20 cellular contexts compared by ENCODE assay signal in genomic region chr22:26565889-26566288, GRCh38. TPM values are rescaled to one million over a fixed set of nuclear protein-coding genes. Genes with fewer than 3 reads are reported as not detected.
DNase-seq lines count a peak whose midpoint lies in the region; ATAC-seq, FAIRE-seq and TF ChIP-seq lines count a peak whose summit lies in the region.
"Had no signal": no experiment of that assay in that cellular context is flagged by ENCODE, and none has a peak within 500 bp of the region (broad histone marks: within the 10 kb centered on the region; RNA-seq: fewer than 3 reads in every experiment).

No MANE protein-coding gene starts in this region.

- peaks cover 22% of the 10 kb centered on the region for H3K79me1 ChIP-seq in trophoblast cell (ENCODE audit: low read length)

- no TSS peak for BruUV-seq in GM12878 (replicated peaks; lab: Mats Ljungman, UMichigan)

- peak overlapping the region; percentile 28 for H3K4ac ChIP-seq in trophoblast cell (ENCODE audit: low read depth, low read length)

- no peak for TF ChIP-seq EP300 in GM12878 (IDR thresholded peaks at IDR 0.05; ENCODE audit: borderline replicate concordance in 1 of 2, control insufficient read depth in 1 of 2, low read depth in 2 of 2, low read length in 2 of 2)

- no peak overlapping the region for H3K27ac ChIP-seq in GM12878 (ENCODE audit: control insufficient read depth, insufficient read depth)
- H3K27ac ChIP-seq in trophoblast cell (ENCODE audit: low read depth, low read length), result no peak overlapping the region
- no peak overlapping the region for H3K27ac ChIP-seq in adrenal gland
- H3K27ac ChIP-seq: C4-2B, Peyer's patch had no signal

- ATAC-seq in GM12878 (no peak), GM21529 (IDR thresholded peaks at IDR 0.05; ENCODE audit: unreplicated experiment) (no peak)
- ATAC-seq: K562 had no signal

- CTCF ChIA-PET in GM12878 (lab: Yijun Ruan, JAX), result interaction anchor here (1.0 to 1.5 kb wide), 3 partner anchors 34 to 63 kb away, joined by 3 to 4 read pairs (median 3); no protein-coding TSS in a partner anchor

- H3K4me2 ChIP-seq in GM12878 (ENCODE audit: control insufficient read depth, insufficient read depth) (no peak overlapping the region), trophoblast cell (ENCODE audit: low read length) (no peak overlapping the region)

- no peak overlapping the region for H3K23ac ChIP-seq in trophoblast cell (ENCODE audit: low read length)

- POLR2A ChIA-PET in GM12878 (lab: Charles Lee), result no interaction called here

- H3K9me3 ChIP-seq in GM12878 (replicated peaks; ENCODE audit: control insufficient read depth, insufficient read depth, low read length) (no peaks in the 10 kb centered on the region), trophoblast cell (ENCODE audit: insufficient read depth, low read depth, low read length) (no peaks in the 10 kb centered on the region), adrenal gland (replicated peaks in 1 of 3) (no peaks in the 10 kb centered on the region)
- H3K9me3 ChIP-seq: Peyer's patch had no signal

- H4K12ac ChIP-seq in trophoblast cell (ENCODE audit: low read depth, low read length), result no peak overlapping the region

- in situ Hi-C loops in GM12878 (cut with MboI), result no loop called here

- H3K36me3 ChIP-seq in GM12878 (ENCODE audit: control insufficient read depth in 2 of 2, insufficient read depth in 2 of 2, low read length in 1 of 2) (peaks cover 0 to 5% of the 10 kb centered on the region in 2 experiments; a peak in 1 of 4 replicates), trophoblast cell (ENCODE audit: control insufficient read depth in 1 of 2, insufficient read depth in 2 of 2, low read length in 2 of 2) (peaks cover 3 to 8% of the 10 kb centered on the region in 2 experiments), adrenal gland (replicated peaks in 1 of 2) (no peaks in the 10 kb centered on the region)
- H3K36me3 ChIP-seq: Peyer's patch had no signal

- H3K79me2 ChIP-seq in GM12878 (ENCODE audit: control insufficient read depth, insufficient read depth, low read length), result peaks cover 2% of the 10 kb centered on the region; the same call in 1 of the 2 replicates
- no peaks in the 10 kb centered on the region for H3K79me2 ChIP-seq in trophoblast cell (ENCODE audit: control insufficient read depth, insufficient read depth, low read length, poor library complexity)

- H3K9ac ChIP-seq in GM12878 (ENCODE audit: control insufficient read depth, insufficient read depth, low read length) (no peak overlapping the region), trophoblast cell (ENCODE audit: low read length) (no peak overlapping the region)

- no peaks in the 10 kb centered on the region for H3K4me1 ChIP-seq in GM12878 (ENCODE audit: control insufficient read depth, insufficient read depth, low read length)
- peaks cover 14 to 16% of the 10 kb centered on the region in 2 experiments for H3K4me1 ChIP-seq in trophoblast cell (ENCODE audit: control insufficient read depth in 1 of 2, insufficient read depth in 2 of 2, low read length in 2 of 2)
- peaks cover 8 to 15% of the 10 kb centered on the region in 2 donors for H3K4me1 ChIP-seq in adrenal gland (replicated peaks in 1 of 2)
- H3K4me1 ChIP-seq: Peyer's patch had no signal

- no peaks in the 10 kb centered on the region for H3K27me3 ChIP-seq in GM12878 (replicated peaks in 1 of 2; ENCODE audit: control insufficient read depth in 2 of 2, insufficient read depth in 2 of 2, low read length in 1 of 2)
- H3K27me3 ChIP-seq in trophoblast cell (ENCODE audit: insufficient read depth, low read length), result no peaks in the 10 kb centered on the region
- H3K27me3 ChIP-seq in adrenal gland, result no peaks in the 10 kb centered on the region
- H3K27me3 ChIP-seq: Peyer's patch had no signal

- H4K91ac ChIP-seq in trophoblast cell (ENCODE audit: low read depth, low read length), result peak overlapping the region; percentile 31

- H2BK5ac ChIP-seq in trophoblast cell (ENCODE audit: low read depth, low read length, poor library complexity), result no peak overlapping the region

- H2BK12ac ChIP-seq in trophoblast cell (ENCODE audit: low read length), result peak overlapping the region; percentile 79

- H2AFZ ChIP-seq in GM12878 (ENCODE audit: control insufficient read depth, low read depth, low read length) (no peak overlapping the region), trophoblast cell (ENCODE audit: insufficient read depth, low read length, poor library complexity) (no peak overlapping the region)

- 57% methylated on average over 8 of the region's 8 CpGs for WGBS in GM12878 (ENCODE audit: insufficient coverage, insufficient replicate concordance, low lambda C conversion rate, missing lambda C conversion rate)
- no CpG with 5 or more reads among the region's 8 CpGs for WGBS in trophoblast cell (ENCODE audit: extremely low coverage, insufficient coverage, insufficient read length)
- WGBS in adrenal gland, 4 donors, result 63 to 81% (median 76%) methylated on average over 8 of the region's 8 CpGs

- DNase-seq in stimulated activated CD4-positive, alpha-beta T cell treated with anti-CD3 and anti-CD28 coated beads, Interleukin-15, amount 100 ng/mL, for 24 hours, result peak; percentile 19
- DNase-seq in stimulated activated CD4-positive, alpha-beta T cell treated with anti-CD3 and anti-CD28 coated beads, Interleukin-2, amount 100 ng/mL, for 24 hours, result no peak
- DNase-seq in GM12878 (ENCODE audit: low read depth, low spot score), result no peak
- DNase-seq in trophoblast cell, result no peak
- DNase-seq in HuH-7 (ENCODE audit: low spot score), result no peak
- no peak for DNase-seq in adrenal gland
- no peak for DNase-seq in SKM-1 treated with dmso at 0.1 percent for 144 hours (lab: John Stamatoyannopoulos, UW; ENCODE audit: unreplicated experiment)
- DNase-seq: 8988T, COR-L47, NCI-H1092, NCI-H2107, NCI-H345, NCI-H526 treated with DMSO at 0.1 percent for 48 hours, Peyer's patch, SIG-M5 had no signal

- H3K4me3 ChIP-seq in GM12878 (no peak overlapping the region), trophoblast cell (ENCODE audit: low read depth, low read length) (no peak overlapping the region), adrenal gland (no peak overlapping the region)
- H3K4me3 ChIP-seq: K562, Peyer's patch had no signal

- intact Hi-C loops in GM12878 (cut with micrococcal nuclease; ENCODE audit: unreplicated experiment), result no loop called here
- intact Hi-C loops in adrenal gland (cut with DNase I), result no loop called here

- no peak for FAIRE-seq in GM12878 (lab: Jason Lieb, UNC)
- FAIRE-seq: HTR-8/SVneo, K562 had no signal

- no peaks in the 10 kb centered on the region for H4K20me1 ChIP-seq in GM12878 (ENCODE audit: control insufficient read depth, insufficient read depth)

- TF ChIP-seq RAD21 in GM12878 (IDR thresholded peaks at IDR 0.05; ENCODE audit: insufficient read depth, low read depth, low read length), result no peak

- no peak overlapping the region for H2AK5ac ChIP-seq in trophoblast cell (ENCODE audit: low read length)

- no peak for TF ChIP-seq POLR2A in GM12878 (IDR thresholded peaks at IDR 0.05; ENCODE audit: low read depth, low read length)
- TF ChIP-seq POLR2A in adrenal gland (IDR thresholded peaks at IDR 0.05), result no peak

- TF ChIP-seq CTCF in GM12878 (IDR thresholded peaks at IDR 0.05 in 2 of 3, conservative IDR thresholded peaks at IDR 0.05 in 1 of 3; ENCODE audit: control insufficient read depth in 2 of 3, extremely low read depth in 1 of 3, insufficient read depth in 1 of 3, low read depth in 3 of 3, low read length in 3 of 3) (no peak), adrenal gland (IDR thresholded peaks at IDR 0.05) (no peak)

- no peak overlapping the region for H2BK120ac ChIP-seq in trophoblast cell (ENCODE audit: insufficient read depth, low read length, poor library complexity)

- no peak overlapping the region for H3K14ac ChIP-seq in trophoblast cell (ENCODE audit: low read length)

- RAD21 ChIA-PET in GM12878 (lab: Charles Lee; ENCODE audit: unreplicated experiment), result interaction anchor here (1.4 kb wide), 1 partner anchor 78 kb away, joined by 8 read pairs; no protein-coding TSS in a partner anchor

- no peak overlapping the region for H3K18ac ChIP-seq in trophoblast cell (ENCODE audit: low read length)

- SMC1A ChIA-PET in GM12878 (lab: Charles Lee; ENCODE audit: uncharacterized antibody, unreplicated experiment), result interaction anchor here (0.6 to 0.7 kb wide), 2 partner anchors 12 to 19 kb away, joined by 3 to 4 read pairs; no protein-coding TSS in a partner anchor

- no peak overlapping the region for H4K8ac ChIP-seq in trophoblast cell (ENCODE audit: low read depth, low read length)

RNA-seq across cellular contexts. Expression of gene TPST2, which starts 24.0 kb away (rescaled TPM):
- 58.0 and 65.5 TPM in 2 replicates for total RNA-seq in GM12878 (2013; cell fraction: nucleolus; rRNA removed)
- total RNA-seq in GM12878 (2014; rRNA removed) (29.0 and 29.5 TPM in 2 replicates), GM12878 (2014; rRNA removed; fragmentation: Illumina TruSeq; extraction: Trizol) (13.0 and 13.2 TPM in 2 replicates), GM12878 (2021) (31.2 and 32.2 TPM in 2 replicates), adrenal gland (100 to 1,000 TPM in 1 of 8 donors, 10 to 100 TPM in 7; 29.5 to 167 (median 75.2) TPM)
- 8.5 TPM for polyA plus RNA-seq in GM12878 (2011; ENCODE audit: low read depth)
- polyA plus RNA-seq in GM12878 (2011; rRNA removed) (22.2 and 28.2 TPM in 2 replicates), GM12878 (2014; fragmentation: Illumina TruSeq; extraction: Trizol) (11.4 and 16.4 TPM in 2 replicates), GM12878 (2014; fragmentation: Nextera tagmentation; extraction: Ambion mirVana) (10 to 100 TPM in 1 of 2 experiments, 1 to 10 TPM in 1; 6.3 to 10.7 TPM), GM12878 (2014; rRNA removed) (30.0 and 33.7 TPM in 2 replicates), GM12878 (2016; fragmentation: Nextera tagmentation; extraction: Ambion mirVana) (10 to 100 TPM; 28.5 to 28.7 TPM), adrenal gland (10 to 100 TPM; 15.7 to 21.2 (median 17.7) TPM)
- 43.5 and 61.0 TPM in 2 replicates for polyA plus RNA-seq in GM12878 (2011; cell fraction: cytosol; rRNA removed)
- polyA plus RNA-seq in GM12878 (2011; cell fraction: nucleus; rRNA removed), result 39.0 and 39.3 TPM in 2 replicates
- 17.9 and 22.2 TPM in 2 replicates for polyA plus RNA-seq in GM12878 (2012)
- 28.5 and 34.7 TPM in 2 replicates for polyA minus RNA-seq in GM12878 (2011; rRNA and poly(A)+ RNA removed)
- 14.4 and 15.2 TPM in 2 replicates for polyA minus RNA-seq in GM12878 (2011; cell fraction: cytosol; rRNA and poly(A)+ RNA removed)
- polyA minus RNA-seq in GM12878 (2011; cell fraction: nucleus; rRNA and poly(A)+ RNA removed), result 9.4 and 20.6 TPM in 2 replicates
- 19.1 and 19.8 TPM in 2 replicates for polyA plus RNA-seq in trophoblast cell (2013)

RNA-seq across cellular contexts. Expression of gene CRYBB1, which starts 51.9 kb away (rescaled TPM):
- not detected in 2 replicates for total RNA-seq in GM12878 (2013; cell fraction: nucleolus; rRNA removed)
- total RNA-seq in GM12878 (2014; rRNA removed) (0.11 TPM in 1 of 2 replicates, not detected in the other), GM12878 (2014; rRNA removed; fragmentation: Illumina TruSeq; extraction: Trizol) (not detected in 2 replicates), GM12878 (2021) (0.64 TPM in 1 of 2 replicates, not detected in the other), adrenal gland (1 to 10 TPM in 7 of 8 donors, under 1 TPM in 1; 0.72 to 2.6 (median 2.1) TPM)
- polyA plus RNA-seq in GM12878 (2011; ENCODE audit: low read depth), result not detected
- polyA plus RNA-seq in GM12878 (2011; rRNA removed) (not detected in 2 replicates), GM12878 (2014; fragmentation: Illumina TruSeq; extraction: Trizol) (0.09 TPM in 1 of 2 replicates, not detected in the other), GM12878 (2014; fragmentation: Nextera tagmentation; extraction: Ambion mirVana) (under 1 TPM in 1 of 2 experiments, not detected in 1; 0.23 TPM), GM12878 (2014; rRNA removed) (0.13 TPM in 1 of 2 replicates, not detected in the other), GM12878 (2016; fragmentation: Nextera tagmentation; extraction: Ambion mirVana) (under 1 TPM in 1 of 2 experiments, not detected in 1; 0.32 TPM), adrenal gland (1 to 10 TPM in 1 of 3 donors, under 1 TPM in 2; 0.55 to 1.4 (median 0.88) TPM)
- polyA plus RNA-seq in GM12878 (2011; cell fraction: cytosol; rRNA removed), result 0.12 TPM in 1 of 2 replicates, not detected in the other
- not detected in 2 replicates for polyA plus RNA-seq in GM12878 (2011; cell fraction: nucleus; rRNA removed)
- not detected in 2 replicates for polyA plus RNA-seq in GM12878 (2012)
- not detected in 2 replicates for polyA minus RNA-seq in GM12878 (2011; rRNA and poly(A)+ RNA removed)
- not detected in 2 replicates for polyA minus RNA-seq in GM12878 (2011; cell fraction: cytosol; rRNA and poly(A)+ RNA removed)
- polyA minus RNA-seq in GM12878 (2011; cell fraction: nucleus; rRNA and poly(A)+ RNA removed), result not detected in 2 replicates
- not detected in 2 replicates for polyA plus RNA-seq in trophoblast cell (2013)
- total RNA-seq: M059J, Peyer's patch had no signal

RNA-seq across cellular contexts. Expression of gene TFIP11, which starts 53.6 kb away (rescaled TPM):
- 70.0 and 73.7 TPM in 2 replicates for total RNA-seq in GM12878 (2013; cell fraction: nucleolus; rRNA removed)
- total RNA-seq in GM12878 (2014; rRNA removed), result 31.7 and 34.6 TPM in 2 replicates
- total RNA-seq in GM12878 (2014; rRNA removed; fragmentation: Illumina TruSeq; extraction: Trizol), result 28.3 and 32.2 TPM in 2 replicates
- 35.6 and 42.2 TPM in 2 replicates for total RNA-seq in GM12878 (2021)
- polyA plus RNA-seq in GM12878 (2011; ENCODE audit: low read depth), result 17.4 TPM
- polyA plus RNA-seq in GM12878 (2011; rRNA removed), result 36.5 and 43.3 TPM in 2 replicates
- polyA plus RNA-seq in GM12878 (2011; cell fraction: cytosol; rRNA removed), result 38.1 and 44.3 TPM in 2 replicates
- 70.3 and 74.9 TPM in 2 replicates for polyA plus RNA-seq in GM12878 (2011; cell fraction: nucleus; rRNA removed)
- polyA plus RNA-seq in GM12878 (2012), result 23.4 and 24.1 TPM in 2 replicates
- 27.3 and 29.4 TPM in 2 replicates for polyA plus RNA-seq in GM12878 (2014; fragmentation: Illumina TruSeq; extraction: Trizol)
- polyA plus RNA-seq in GM12878 (2014; fragmentation: Nextera tagmentation; extraction: Ambion mirVana), result 10 to 100 TPM; 14.2 to 19.1 TPM
- polyA plus RNA-seq in GM12878 (2014; rRNA removed), result 23.1 and 31.6 TPM in 2 replicates
- 10 to 100 TPM; 35.9 to 40.1 TPM for polyA plus RNA-seq in GM12878 (2016; fragmentation: Nextera tagmentation; extraction: Ambion mirVana)
- polyA minus RNA-seq in GM12878 (2011; rRNA and poly(A)+ RNA removed), result 66.5 and 75.2 TPM in 2 replicates
- 12.3 and 18.2 TPM in 2 replicates for polyA minus RNA-seq in GM12878 (2011; cell fraction: cytosol; rRNA and poly(A)+ RNA removed)
- polyA minus RNA-seq in GM12878 (2011; cell fraction: nucleus; rRNA and poly(A)+ RNA removed), result 46.3 and 59.1 TPM in 2 replicates
- polyA plus RNA-seq in trophoblast cell (2013), result 27.7 and 27.8 TPM in 2 replicates
- 10 to 100 TPM; 25.0 to 73.3 (median 37.2) TPM for total RNA-seq in adrenal gland
- 10 to 100 TPM; 28.8 to 38.3 (median 32.2) TPM for polyA plus RNA-seq in adrenal gland

RNA-seq across cellular contexts. Expression of gene CRYBA4, which starts 55.9 kb away (rescaled TPM):
- not detected in 2 replicates for total RNA-seq in GM12878 (2013; cell fraction: nucleolus; rRNA removed)
- total RNA-seq in GM12878 (2014; rRNA removed), result 0.17 TPM in 1 of 2 replicates, not detected in the other
- total RNA-seq in GM12878 (2014; rRNA removed; fragmentation: Illumina TruSeq; extraction: Trizol), result not detected in 2 replicates
- total RNA-seq in GM12878 (2021), result not detected in 2 replicates
- polyA plus RNA-seq in GM12878 (2011; ENCODE audit: low read depth), result not detected
- polyA plus RNA-seq in GM12878 (2011; rRNA removed), result 0.12 TPM in 2 replicates
- polyA plus RNA-seq in GM12878 (2011; cell fraction: cytosol; rRNA removed), result 0.18 and 0.28 TPM in 2 replicates
- polyA plus RNA-seq in GM12878 (2011; cell fraction: nucleus; rRNA removed), result 0.31 and 0.48 TPM in 2 replicates
- 0.21 TPM in 1 of 2 replicates, not detected in the other for polyA plus RNA-seq in GM12878 (2012)
- polyA plus RNA-seq in GM12878 (2014; fragmentation: Illumina TruSeq; extraction: Trizol), result not detected in 2 replicates
- not detected for polyA plus RNA-seq in GM12878 (2014; fragmentation: Nextera tagmentation; extraction: Ambion mirVana)
- not detected in 2 replicates for polyA plus RNA-seq in GM12878 (2014; rRNA removed)
- polyA plus RNA-seq in GM12878 (2016; fragmentation: Nextera tagmentation; extraction: Ambion mirVana), result not detected
- polyA minus RNA-seq in GM12878 (2011; rRNA and poly(A)+ RNA removed), result 0.41 TPM in 1 of 2 replicates, not detected in the other
- polyA minus RNA-seq in GM12878 (2011; cell fraction: cytosol; rRNA and poly(A)+ RNA removed), result not detected in 2 replicates
- polyA minus RNA-seq in GM12878 (2011; cell fraction: nucleus; rRNA and poly(A)+ RNA removed), result not detected in 2 replicates
- not detected in 2 replicates for polyA plus RNA-seq in trophoblast cell (2013)
- not detected for total RNA-seq in adrenal gland
- not detected for polyA plus RNA-seq in adrenal gland
- total RNA-seq: M059J, Peyer's patch had no signal
